22 cellular contexts compared by ENCODE assay signal in genomic region chr6:72703093-72703492, GRCh38.
"Had no signal": no experiment of that assay in that cellular context is flagged by ENCODE, and none has a peak within 500 bp of the region (broad histone marks: within the 10 kb centered on the region; RNA-seq: fewer than 3 reads in every experiment).

No MANE protein-coding gene starts in this region.

- H3K27ac ChIP-seq: body of pancreas, heart right ventricle, lower lobe of right lung, upper lobe of right lung, WERI-Rb-1 had no signal

- H3K9me3 ChIP-seq: body of pancreas, heart right ventricle, lower lobe of right lung, upper lobe of right lung had no signal

- ATAC-seq: activated CD8-positive, alpha-beta T cell treated with anti-CD3 and anti-CD28 coated beads, Interleukin-2, amount 10 ng/mL, durations not matched to agents 7 days and 5 days; body of pancreas; heart right ventricle; lower lobe of right lung; naive thymus-derived CD4-positive, alpha-beta T cell; stimulated activated naive CD8-positive, alpha-beta T cell treated with anti-CD3 and anti-CD28 coated beads, Interleukin-15, Interleukin-2, amounts not matched to agents 100 U/mL and 50 U/mL, for 24 hours; upper lobe of right lung had no signal

- H3K27ac Mint-ChIP-seq: activated CD8-positive, alpha-beta T cell treated with anti-CD3 and anti-CD28 coated beads, Interleukin-2, amount 10 ng/mL, durations not matched to agents 7 days and 5 days; activated naive CD4-positive, alpha-beta T cell treated with anti-CD3 and anti-CD28 coated beads, Interleukin-2, amount 50 U/mL, for 24 hours; activated T-helper 1 cell treated with anti-CD3 and anti-CD28 coated beads, Interleukin-12 subunit alpha, Interleukin-12 subunit beta, Interleukin-2, Interleukin-4 antibody, amounts not matched to agents 30 ng/mL and 10 ng/mL and 1 ng/mL, durations not matched to agents 14 hours and 24 hours and 36 hours; dendritic cell treated with granulocyte-macrophage colony-stimulating factor and Interleukin-4, amounts not matched to agents 40 ng/mL and 50 ng/mL, for 4 days; progenitor cell of endocrine pancreas; T-helper 1 cell treated with Interleukin-12 subunit alpha and Interleukin-12 subunit beta and Interleukin-4 antibody, amounts not matched to agents 30 μg/mL and 1 μg/mL, for 36 hours had no signal

- DNase-seq: activated CD4-positive, alpha-beta T cell treated with anti-CD3 and anti-CD28 coated beads, Interleukin-2, amount 50 U/mL, for 1 hour; activated CD4-positive, CD25-positive, alpha-beta regulatory T cell treated with anti-CD3 and anti-CD28 coated beads, Interleukin-2, amount 50 U/mL, for 72 hours; activated CD8-positive, alpha-beta T cell treated with anti-CD3 and anti-CD28 coated beads, Interleukin-2, amount 10 ng/mL, durations not matched to agents 7 days and 5 days; activated gamma-delta T cell treated with Interleukin-2 at 50 U/mL for 16 hours; anterior cingulate cortex; body of pancreas; effector CD4-positive, alpha-beta T cell; heart right ventricle; kidney; lower lobe of right lung; naive thymus-derived CD4-positive, alpha-beta T cell; retina; stimulated activated CD4-positive, alpha-beta T cell treated with anti-CD3 and anti-CD28 coated beads, Interleukin-4, amount 100 ng/mL, for 4 hours; stimulated activated naive CD8-positive, alpha-beta T cell treated with anti-CD3 and anti-CD28 coated beads, Interleukin-15, Interleukin-2, amounts not matched to agents 100 U/mL and 50 U/mL, for 24 hours; T1000; upper lobe of right lung; WERI-Rb-1 had no signal

- H3K36me3 ChIP-seq: heart right ventricle, lower lobe of right lung, upper lobe of right lung had no signal

- H3K9me3 Mint-ChIP-seq: activated naive CD4-positive, alpha-beta T cell treated with anti-CD3 and anti-CD28 coated beads, Interleukin-2, amount 50 U/mL, for 24 hours; activated T-helper 1 cell treated with anti-CD3 and anti-CD28 coated beads, Interleukin-12 subunit alpha, Interleukin-12 subunit beta, Interleukin-2, Interleukin-4 antibody, amounts not matched to agents 30 ng/mL and 10 ng/mL and 1 ng/mL, durations not matched to agents 14 hours and 24 hours and 36 hours; dendritic cell treated with granulocyte-macrophage colony-stimulating factor and Interleukin-4, amounts not matched to agents 40 ng/mL and 50 ng/mL, for 4 days; naive thymus-derived CD4-positive, alpha-beta T cell; T-helper 1 cell treated with Interleukin-12 subunit alpha and Interleukin-12 subunit beta and Interleukin-4 antibody, amounts not matched to agents 30 μg/mL and 1 μg/mL, for 36 hours had no signal

- H3K27me3 Mint-ChIP-seq: activated naive CD4-positive, alpha-beta T cell treated with anti-CD3 and anti-CD28 coated beads, Interleukin-2, amount 50 U/mL, for 24 hours; dendritic cell treated with granulocyte-macrophage colony-stimulating factor and Interleukin-4, amounts not matched to agents 40 ng/mL and 50 ng/mL, for 4 days; naive thymus-derived CD4-positive, alpha-beta T cell; progenitor cell of endocrine pancreas had no signal

- H3K4me3 ChIP-seq: body of pancreas, heart right ventricle, lower lobe of right lung, upper lobe of right lung had no signal

- H3K4me1 Mint-ChIP-seq: activated naive CD4-positive, alpha-beta T cell treated with anti-CD3 and anti-CD28 coated beads, Interleukin-2, amount 50 U/mL, for 24 hours had no signal

- H3K4me3 Mint-ChIP-seq: activated CD8-positive, alpha-beta T cell treated with anti-CD3 and anti-CD28 coated beads, Interleukin-2, amount 10 ng/mL, durations not matched to agents 7 days and 5 days; activated naive CD4-positive, alpha-beta T cell treated with anti-CD3 and anti-CD28 coated beads, Interleukin-2, amount 50 U/mL, for 24 hours; activated T-helper 1 cell treated with anti-CD3 and anti-CD28 coated beads, Interleukin-12 subunit alpha, Interleukin-12 subunit beta, Interleukin-2, Interleukin-4 antibody, amounts not matched to agents 30 ng/mL and 10 ng/mL and 1 ng/mL, durations not matched to agents 14 hours and 24 hours and 36 hours; dendritic cell treated with granulocyte-macrophage colony-stimulating factor and Interleukin-4, amounts not matched to agents 40 ng/mL and 50 ng/mL, for 4 days; naive thymus-derived CD4-positive, alpha-beta T cell; T-helper 1 cell treated with Interleukin-12 subunit alpha and Interleukin-12 subunit beta and Interleukin-4 antibody, amounts not matched to agents 30 μg/mL and 1 μg/mL, for 36 hours had no signal

- H3K4me1 ChIP-seq: heart right ventricle, lower lobe of right lung, upper lobe of right lung had no signal

- H3K27me3 ChIP-seq: body of pancreas, heart right ventricle had no signal
